ENCODE assay signal across 10 cellular contexts in genomic region chr12:96236221-96236822, GRCh38. TPM values are rescaled to one million over a fixed set of nuclear protein-coding genes. Genes with fewer than 3 reads are reported as not detected.
DNase-seq lines count a peak whose midpoint lies in the region; ATAC-seq and TF ChIP-seq lines count a peak whose summit lies in the region.
"Had no signal": no experiment of that assay in that cellular context is flagged by ENCODE, and none has a peak within 500 bp of the region (broad histone marks: within the 10 kb centered on the region; RNA-seq: fewer than 3 reads in every experiment).

No MANE protein-coding gene starts in this region.

- no peaks in the 10 kb centered on the region for H4K20me1 ChIP-seq in mammary epithelial cell (ENCODE audit: insufficient read depth, low read length)

- H3K36me3 ChIP-seq in ACC112 (ENCODE audit: insufficient read depth, low read length) (peaks cover 3% of the 10 kb centered on the region; the same call in 1 of the 2 replicates), mammary epithelial cell (ENCODE audit: insufficient read depth, low read length) (peaks cover 9% of the 10 kb centered on the region), mucosa of descending colon (ENCODE audit: low read depth) (no peaks in the 10 kb centered on the region)

- H3K27ac ChIP-seq in ACC112 (ENCODE audit: low read depth, low read length) (peak overlapping the region; percentile 97), mammary epithelial cell (ENCODE audit: insufficient read depth, low read depth, low read length) (peak overlapping the region; percentile 84)

- H3K4me1 ChIP-seq in ACC112 (ENCODE audit: control insufficient read depth, insufficient read depth, low read length, unreplicated experiment) = peaks cover 59% of the 10 kb centered on the region
- peaks cover 47% of the 10 kb centered on the region for H3K4me1 ChIP-seq in mammary epithelial cell (ENCODE audit: insufficient read depth, low read length)
- H3K4me1 ChIP-seq in mucosa of descending colon (ENCODE audit: low read depth) = peaks cover 18% of the 10 kb centered on the region

- peak overlapping the region; percentile 10 for H3K4me2 ChIP-seq in mammary epithelial cell (ENCODE audit: insufficient read depth, low read depth, low read length)

- no TSS peak for BruUV-seq in mammary epithelial cell (replicated peaks; lab: Mats Ljungman, UMichigan)

- H2AFZ ChIP-seq in ACC112 (ENCODE audit: low read length, unreplicated experiment) (no peak overlapping the region), mammary epithelial cell (ENCODE audit: low read depth, low read length) (no peak overlapping the region)

- DNase-seq in NCI-H446 treated with DMSO at 0.1 percent for 48 hours (lab: John Stamatoyannopoulos, UW) (peak; percentile 13), mammary epithelial cell (peak; percentile 68), mucosa of descending colon (peak in 1 of 3 donors; percentile 26), 8988T (no peak), RKO (ENCODE audit: low spot score) (no peak), superior temporal gyrus (ENCODE audit: extremely low spot score) (no peak)
- DNase-seq: Calu3, RPMI8226 had no signal

- H3K79me2 ChIP-seq in ACC112 (ENCODE audit: control insufficient read depth, insufficient read depth, low read length, unreplicated experiment) = peaks cover 80% of the 10 kb centered on the region
- peaks cover 89% of the 10 kb centered on the region for H3K79me2 ChIP-seq in mammary epithelial cell (ENCODE audit: insufficient read depth, low read length)

- H3K9ac ChIP-seq in mammary epithelial cell (ENCODE audit: insufficient read depth, low read length) = peak overlapping the region; percentile 40

- H3K9me3 ChIP-seq in mammary epithelial cell (replicated peaks; ENCODE audit: insufficient read depth, low read length) = no peaks in the 10 kb centered on the region
- H3K9me3 ChIP-seq in mucosa of descending colon = no peaks in the 10 kb centered on the region

- CTCF ChIA-PET in mammary epithelial cell (lab: Charles Lee; ENCODE audit: low non-redundant PET) = no interaction called here

- intact Hi-C loops in mammary epithelial cell (cut with micrococcal nuclease) = no loop called here
- intact Hi-C loops in mucosa of descending colon (cut with DNase I, micrococcal nuclease) = no loop called here

- ATAC-seq in mucosa of descending colon (peak; percentile 46), HG03175 (IDR thresholded peaks at IDR 0.05; ENCODE audit: unreplicated experiment) (no peak)

- 18% methylated on average over 14 of the region's 18 CpGs for WGBS in mammary epithelial cell (ENCODE audit: low coverage, missing lambda C conversion rate)

- in situ Hi-C loops in mammary epithelial cell (cut with MboI; ENCODE audit: low sequenced_read_pairs in 2 of 2) = no loop called here

- H3K4me3 ChIP-seq in ACC112 (ENCODE audit: low read depth, low read length) (no peak overlapping the region), mammary epithelial cell (replicated peaks in 1 of 3; ENCODE audit: insufficient read depth in 1 of 3, low read depth in 2 of 3, low read length in 3 of 3) (no peak overlapping the region), mucosa of descending colon (no peak overlapping the region)

- no peak for TF ChIP-seq CTCF in mammary epithelial cell (conservative IDR thresholded peaks at IDR 0.05 in 1 of 2, IDR thresholded peaks at IDR 0.05 in 1 of 2; ENCODE audit: extremely low read depth in 1 of 2, insufficient read depth in 1 of 2, low read depth in 1 of 2, low read length in 2 of 2)
- TF ChIP-seq CTCF in mucosa of descending colon (IDR thresholded peaks at IDR 0.05) = no peak

- H3K27me3 ChIP-seq in ACC112 (ENCODE audit: insufficient read depth, low read length) (no peaks in the 10 kb centered on the region), mammary epithelial cell (ENCODE audit: insufficient read depth, low read length) (no peaks in the 10 kb centered on the region)

- dilution Hi-C loops in mammary epithelial cell (cut with HindIII; ENCODE audit: low sequenced_read_pairs) = loop anchor here (25.0 kb wide), 1 partner anchor 276 kb away; no protein-coding TSS in a partner anchor

RNA-seq across cellular contexts. Expression of gene ELK3, which starts 42.1 kb away (rescaled TPM):
- total RNA-seq in mammary epithelial cell (10 to 100 TPM; 12.8 to 95.1 TPM), mucosa of descending colon (10 to 100 TPM in 2 of 3 donors, 1 to 10 TPM in 1; 7.6 to 17.2 (median 12.0) TPM)
- 47.2 TPM for polyA plus RNA-seq in mammary epithelial cell
- 30.7 TPM for polyA minus RNA-seq in mammary epithelial cell

Comparison
In these comparisons a context has a peak if more than half of its experiments do, and no peak if none do; other contexts are left out.
1. DNase-seq: peak in NCI-H446 treated with DMSO at 0.1 percent for 48 hours (single experiment) and mammary epithelial cell (single experiment); none in 8988T (single experiment), RKO (single experiment) and superior temporal gyrus (single experiment).